Comparison of ENCODE assay signal across 12 cellular contexts in genomic region chr9:129702563-129702962, GRCh38. TPM values are rescaled to one million over a fixed set of nuclear protein-coding genes. Genes with fewer than 3 reads are reported as not detected.
A peak's percentile ranks its signal among the peaks of the same experiment; 100 is the strongest.
DNase-seq lines count a peak whose midpoint lies in the region; ATAC-seq and TF ChIP-seq lines count a peak whose summit lies in the region.
"Had no signal": no experiment of that assay in that cellular context is flagged by ENCODE, and none has a peak within 500 bp of the region (broad histone marks: within the 10 kb centered on the region; RNA-seq: fewer than 3 reads in every experiment).

No MANE protein-coding gene starts in this region.

- ATAC-seq in HG03457 (IDR thresholded peaks at IDR 0.05; ENCODE audit: unreplicated experiment), result no peak
- no peak for ATAC-seq in naive thymus-derived CD8-positive, alpha-beta T cell

- H3K4me1 ChIP-seq in skeletal muscle satellite cell (ENCODE audit: control insufficient read depth, insufficient read depth, low read length), result peaks cover 32% of the 10 kb centered on the region

- no peaks in the 10 kb centered on the region for H3K36me3 ChIP-seq in skeletal muscle satellite cell (ENCODE audit: insufficient read depth, low read length)
- H3K36me3 ChIP-seq: uterus had no signal

- H3K27ac Mint-ChIP-seq in naive thymus-derived CD8-positive, alpha-beta T cell, result no peak overlapping the region
- H3K27ac Mint-ChIP-seq: activated naive CD4-positive, alpha-beta T cell treated with anti-CD3 and anti-CD28 coated beads for 36 hours had no signal

- no peaks in the 10 kb centered on the region for H3K36me3 Mint-ChIP-seq in naive thymus-derived CD8-positive, alpha-beta T cell

- H3K27me3 Mint-ChIP-seq in naive thymus-derived CD8-positive, alpha-beta T cell, result peaks cover 0 to 26% (median 12%) of the 10 kb centered on the region in 5 donors

- H3K4me3 ChIP-seq in fibroblast of the aortic adventitia (ENCODE audit: low read depth, low read length), result peak overlapping the region; percentile 17
- H3K4me3 ChIP-seq in skeletal muscle satellite cell (ENCODE audit: low read length), result no peak overlapping the region
- H3K4me3 ChIP-seq: uterus had no signal

- H3K4me3 Mint-ChIP-seq in naive thymus-derived CD8-positive, alpha-beta T cell, result no peak overlapping the region
- H3K4me3 Mint-ChIP-seq: activated naive CD4-positive, alpha-beta T cell treated with anti-CD3 and anti-CD28 coated beads for 36 hours had no signal

- POLR2A ChIA-PET in naive thymus-derived CD8-positive, alpha-beta T cell (lab: Charles Lee), result no interaction called here

- H3K4me2 ChIP-seq in skeletal muscle satellite cell (ENCODE audit: low read length), result peak overlapping the region; percentile 22

- peaks cover 24% of the 10 kb centered on the region for H3K27me3 ChIP-seq in skeletal muscle satellite cell (ENCODE audit: control insufficient read depth, insufficient read depth, low read length)
- H3K27me3 ChIP-seq: uterus had no signal

- no peaks in the 10 kb centered on the region for H3K9me3 Mint-ChIP-seq in naive thymus-derived CD8-positive, alpha-beta T cell
- H3K9me3 Mint-ChIP-seq: activated naive CD4-positive, alpha-beta T cell treated with anti-CD3 and anti-CD28 coated beads for 36 hours had no signal

- no peaks in the 10 kb centered on the region for H3K9me3 ChIP-seq in skeletal muscle satellite cell (replicated peaks; ENCODE audit: low read length)
- H3K9me3 ChIP-seq: uterus had no signal

- no peak overlapping the region for H3K9ac ChIP-seq in skeletal muscle satellite cell (ENCODE audit: low read depth, low read length)

- no peaks in the 10 kb centered on the region for H3K4me1 Mint-ChIP-seq in naive thymus-derived CD8-positive, alpha-beta T cell

- peak; percentile 97 for DNase-seq in EH (ENCODE audit: low read depth)
- DNase-seq in RPMI7951 (ENCODE audit: low read depth), result peak; percentile 87
- DNase-seq in fibroblast of the aortic adventitia (ENCODE audit: low read depth), result peak; percentile 91
- DNase-seq in iPS-NIHi7 (ENCODE audit: extremely low spot score), result no peak
- DNase-seq in NCI-H345 (lab: John Stamatoyannopoulos, UW), result no peak
- DNase-seq in naive thymus-derived CD8-positive, alpha-beta T cell, result no peak
- DNase-seq: activated CD4-positive, CD25-positive, alpha-beta regulatory T cell treated with anti-CD3 and anti-CD28 coated beads, Interleukin-2, amount 50 U/mL, for 72 hours; activated naive CD4-positive, alpha-beta T cell treated with anti-CD3 and anti-CD28 coated beads for 36 hours; stimulated activated CD4-positive, alpha-beta T cell treated with anti-CD3 and anti-CD28 coated beads, Interleukin-1b, Interleukin-23, amount 100 ng/mL, for 48 hours; uterus had no signal

- no peak for TF ChIP-seq CTCF in fibroblast of the aortic adventitia (IDR thresholded peaks at IDR 0.05; ENCODE audit: insufficient read depth, low read length)

RNA-seq across cellular contexts. Expression of gene PRRX2, which starts 37.1 kb away (rescaled TPM):
- total RNA-seq in RPMI7951 (2014; rRNA removed; shearing (Covaris generic)), result not detected in 2 replicates
- total RNA-seq in fibroblast of the aortic adventitia (ENCODE audit: low replicate concordance), result 3.5 and 36.1 TPM in 2 replicates
- total RNA-seq in skeletal muscle satellite cell (2012; rRNA removed), result 4.6 and 5.5 TPM in 2 replicates
- not detected for total RNA-seq in naive thymus-derived CD8-positive, alpha-beta T cell
- polyA plus RNA-seq in naive thymus-derived CD8-positive, alpha-beta T cell, result not detected

RNA-seq across cellular contexts. Expression of gene PTGES, which starts 50.3 kb away (rescaled TPM):
- total RNA-seq in RPMI7951 (2014; rRNA removed; shearing (Covaris generic)), result 0.59 and 0.96 TPM in 2 replicates
- 6.9 and 30.9 TPM in 2 replicates for total RNA-seq in fibroblast of the aortic adventitia (ENCODE audit: low replicate concordance)
- 24.1 and 52.0 TPM in 2 replicates for total RNA-seq in skeletal muscle satellite cell (2012; rRNA removed)
- total RNA-seq in naive thymus-derived CD8-positive, alpha-beta T cell, result not detected
- polyA plus RNA-seq in naive thymus-derived CD8-positive, alpha-beta T cell, result under 1 TPM in 1 of 3 donors, not detected in 2; 0.16 TPM

Comparison
In these comparisons a context has a peak if more than half of its experiments do, and no peak if none do; other contexts are left out.
1. DNase-seq: peak in EH (single experiment), RPMI7951 (single experiment) and fibroblast of the aortic adventitia (single experiment); none in iPS-NIHi7 (single experiment), NCI-H345 (single experiment) and naive thymus-derived CD8-positive, alpha-beta T cell (0 of 10).